ENCODE assay signal across 15 cellular contexts in genomic region chr20:48571945-48572589, GRCh38.
"Had no signal": no experiment of that assay in that cellular context is flagged by ENCODE, and none has a peak within 500 bp of the region (broad histone marks: within the 10 kb centered on the region; RNA-seq: fewer than 3 reads in every experiment).

No MANE protein-coding gene starts in this region.

- H3K79me2 ChIP-seq: hepatocyte had no signal

- FAIRE-seq: astrocyte, bronchial epithelial cell, kidney had no signal

- H3K27ac ChIP-seq: hepatocyte, tibial artery had no signal

- H3K4me1 ChIP-seq: tibial artery had no signal

- H3K4me3 ChIP-seq: hepatocyte, tibial artery had no signal

- H3K27me3 ChIP-seq: hepatocyte had no signal

- H3K9me3 ChIP-seq: tibial artery had no signal

- H2AFZ ChIP-seq: hepatocyte had no signal

- DNase-seq: activated CD4-positive, alpha-beta memory T cell treated with anti-CD3 and anti-CD28 coated beads for 36 hours; activated CD4-positive, alpha-beta T cell treated with anti-CD3 and anti-CD28 coated beads for 36 hours; activated effector memory CD4-positive, alpha-beta T cell treated with Interleukin-2 at 50 U/mL for 16 hours; activated naive CD4-positive, alpha-beta T cell treated with anti-CD3 and anti-CD28 coated beads, Interleukin-2, amount 50 U/mL, for 16 hours; activated T-cell treated with anti-CD3 and anti-CD28 coated beads, Interleukin-2, amount 50 U/mL, for 24 hours; erythroblast; kidney; occipital lobe; stimulated activated CD4-positive, alpha-beta T cell treated with anti-CD3 and anti-CD28 coated beads, Interleukin-2, amount 100 ng/mL, for 48 hours; T-helper 17 cell; tibial artery had no signal

- H3K4me2 ChIP-seq: hepatocyte had no signal

- H3K36me3 ChIP-seq: tibial artery had no signal

- ATAC-seq: activated CD4-positive, alpha-beta T cell treated with anti-CD3 and anti-CD28 coated beads for 36 hours; stimulated activated memory B cell treated with anti-CD40 and anti-IgM and Interleukin-4, amounts not matched to agents 10 μg/mL and 1 μg/mL and 100 μg/mL, for 72 hours; T-helper 17 cell had no signal
